In the genomic region with DNA sequence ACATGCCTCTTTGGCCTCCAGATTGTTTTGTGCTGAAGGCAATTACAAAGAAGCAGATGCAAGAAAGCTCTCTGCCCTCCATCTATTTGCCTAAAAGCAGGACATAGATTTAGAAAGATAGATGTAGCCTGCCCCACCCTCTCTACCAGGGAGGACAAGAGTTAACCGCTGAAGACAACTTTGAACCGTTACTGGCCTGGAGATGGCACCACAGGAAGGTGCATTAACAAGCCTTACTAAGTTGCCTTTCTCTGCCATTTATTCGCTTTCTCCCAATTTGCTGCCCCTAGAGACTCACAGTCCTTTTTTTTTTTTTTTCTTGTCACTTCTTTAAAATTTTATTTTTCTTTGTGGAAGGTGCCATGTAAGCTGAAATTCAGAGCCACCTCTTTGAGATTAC, we compare ENCODE assay signal across 13 cellular contexts. TPM values are rescaled to one million over a fixed set of nuclear protein-coding genes. Genes with fewer than 3 reads are reported as not detected.
DNase-seq lines count a peak whose midpoint lies in the region; ATAC-seq and TF ChIP-seq lines count a peak whose summit lies in the region.
"Had no signal": no experiment of that assay in that cellular context is flagged by ENCODE, and none has a peak within 500 bp of the region (broad histone marks: within the 10 kb centered on the region; RNA-seq: fewer than 3 reads in every experiment).

No MANE protein-coding gene starts in this region.

- ATAC-seq in GM19328 (IDR thresholded peaks at IDR 0.05; ENCODE audit: unreplicated experiment) = no peak
- ATAC-seq: activated CD4-positive, alpha-beta T cell treated with anti-CD3 and anti-CD28 coated beads for 36 hours had no signal

- no peak for TF ChIP-seq EP300 in SK-N-SH (IDR thresholded peaks at IDR 0.05; ENCODE audit: borderline replicate concordance in 1 of 2, low read depth in 1 of 2, low read length in 1 of 2)

- H3K4me3 Mint-ChIP-seq in activated CD4-positive, alpha-beta T cell treated with anti-CD3 and anti-CD28 coated beads, Interleukin-2, amount 10 ng/mL, durations not matched to agents 24 days and 14 days = no peak overlapping the region
- H3K4me3 Mint-ChIP-seq: activated CD4-positive, alpha-beta T cell treated with anti-CD3 and anti-CD28 coated beads for 36 hours; CD14-positive monocyte had no signal

- no peak overlapping the region for H3K4me2 ChIP-seq in SK-N-SH

- H4K20me1 ChIP-seq in SK-N-SH (ENCODE audit: insufficient read depth) = no peaks in the 10 kb centered on the region

- H2AFZ ChIP-seq in SK-N-SH (ENCODE audit: low read depth) = no peak overlapping the region

- no peaks in the 10 kb centered on the region for H3K4me1 ChIP-seq in BE2C
- peaks cover 6% of the 10 kb centered on the region in 2 experiments; a peak in 3 of 4 replicates for H3K4me1 ChIP-seq in SK-N-SH (ENCODE audit: control insufficient read depth in 1 of 2, insufficient read depth in 2 of 2, low read depth in 1 of 2, low read length in 1 of 2)
- no peaks in the 10 kb centered on the region for H3K4me1 ChIP-seq in SJCRH30

- peaks cover 13% of the 10 kb centered on the region for H3K4me1 Mint-ChIP-seq in activated CD4-positive, alpha-beta T cell treated with anti-CD3 and anti-CD28 coated beads, Interleukin-2, amount 10 ng/mL, durations not matched to agents 24 days and 14 days

- no peak overlapping the region for H3K27ac Mint-ChIP-seq in activated CD4-positive, alpha-beta T cell treated with anti-CD3 and anti-CD28 coated beads, Interleukin-2, amount 10 ng/mL, durations not matched to agents 24 days and 14 days
- H3K27ac Mint-ChIP-seq: activated CD4-positive, alpha-beta T cell treated with anti-CD3 and anti-CD28 coated beads for 36 hours had no signal

- CTCF ChIA-PET in SK-N-SH (lab: Yijun Ruan, JAX) = interaction anchor here (1.2 to 7.8 kb wide), 6 partner anchors 17 to 500 kb away, joined by 3 to 58 read pairs (median 6); partner anchors contain the start of gene RMDN2

- H3K36me3 Mint-ChIP-seq in activated CD4-positive, alpha-beta T cell treated with anti-CD3 and anti-CD28 coated beads, Interleukin-2, amount 10 ng/mL, durations not matched to agents 24 days and 14 days (ENCODE audit: low read depth) = no peaks in the 10 kb centered on the region
- H3K36me3 Mint-ChIP-seq: CD14-positive monocyte had no signal

- no peaks in the 10 kb centered on the region for H3K79me2 ChIP-seq in SK-N-SH (ENCODE audit: insufficient read depth)

- H3K9me3 Mint-ChIP-seq in activated CD4-positive, alpha-beta T cell treated with anti-CD3 and anti-CD28 coated beads, Interleukin-2, amount 10 ng/mL, durations not matched to agents 24 days and 14 days = no peaks in the 10 kb centered on the region

- TF ChIP-seq CTCF in BE2C (IDR thresholded peaks at IDR 0.05; ENCODE audit: low read depth, low read length) (peak; percentile 36), SK-N-SH (IDR thresholded peaks at IDR 0.05) (peak; percentile 29; the same call in 1 of the 2 replicates)

- intact Hi-C loops in activated CD4-positive, alpha-beta T cell treated with anti-CD3 and anti-CD28 coated beads, Interleukin-2, amount 10 ng/mL, durations not matched to agents 24 days and 14 days (cut with micrococcal nuclease) = no loop called here

- TF ChIP-seq RAD21 in SK-N-SH (IDR thresholded peaks at IDR 0.05; ENCODE audit: low read length) = peak; percentile 66

- H3K27ac ChIP-seq in SK-N-SH (ENCODE audit: low read depth in 2 of 2, low read length in 1 of 2) (no peak overlapping the region; a peak in 1 of 4 replicates), SJCRH30 (no peak overlapping the region)

- H3K9me3 ChIP-seq in BE2C = no peaks in the 10 kb centered on the region
- H3K9me3 ChIP-seq in SK-N-SH = no peaks in the 10 kb centered on the region
- no peaks in the 10 kb centered on the region for H3K9me3 ChIP-seq in SJCRH30 (replicated peaks)

- no peak overlapping the region for H3K4me3 ChIP-seq in BE2C (ENCODE audit: low read depth, low read length)
- no peak overlapping the region for H3K4me3 ChIP-seq in H7 (ENCODE audit: insufficient read depth, low read depth, low read length)
- no peak overlapping the region for H3K4me3 ChIP-seq in SK-N-SH (ENCODE audit: low read depth in 2 of 2, low read length in 1 of 2)
- H3K4me3 ChIP-seq in SJCRH30 = no peak overlapping the region

- H3K27me3 Mint-ChIP-seq in activated CD4-positive, alpha-beta T cell treated with anti-CD3 and anti-CD28 coated beads, Interleukin-2, amount 10 ng/mL, durations not matched to agents 24 days and 14 days = peaks cover 4% of the 10 kb centered on the region
- H3K27me3 Mint-ChIP-seq: activated CD4-positive, alpha-beta T cell treated with anti-CD3 and anti-CD28 coated beads for 36 hours had no signal

- no peak overlapping the region for H3K9ac ChIP-seq in SK-N-SH

- H3K27me3 ChIP-seq in BE2C = no peaks in the 10 kb centered on the region
- H3K27me3 ChIP-seq in H7 (ENCODE audit: control insufficient read depth, insufficient read depth, low read length) = no peaks in the 10 kb centered on the region
- no peaks in the 10 kb centered on the region for H3K27me3 ChIP-seq in SK-N-SH (ENCODE audit: insufficient read depth)
- 0 out of 2 replicates have a peak, but pooled peaks cover 5% of the 10 kb centered on the region for H3K27me3 ChIP-seq in SJCRH30

- 69% methylated on average over 3 of the region's 3 CpGs for WGBS in SK-N-SH (ENCODE audit: low lambda C conversion rate)

- POLR2A ChIA-PET in SK-N-SH (lab: Yijun Ruan, JAX) = no interaction called here

- H3K9me2 ChIP-seq in SK-N-SH = no peaks in the 10 kb centered on the region

- H3K36me3 ChIP-seq in BE2C (no peaks in the 10 kb centered on the region), H7 (replicated peaks; ENCODE audit: control insufficient read depth, insufficient read depth, low read length) (no peaks in the 10 kb centered on the region), SK-N-SH (replicated peaks in 1 of 2; ENCODE audit: control insufficient read depth in 1 of 2, insufficient read depth in 2 of 2, low read length in 1 of 2) (no peaks in the 10 kb centered on the region), SJCRH30 (no peaks in the 10 kb centered on the region)

- no peaks in the 10 kb centered on the region for H3F3A ChIP-seq in SK-N-SH (replicated peaks; ENCODE audit: insufficient read depth)

- no peak for DNase-seq in BE2C
- peak; percentile 38 for DNase-seq in H7
- peak; percentile 33 for DNase-seq in SK-N-SH
- peak; percentile 30 for DNase-seq in iPS-NIHi11 (ENCODE audit: low spot score)
- DNase-seq in NCI-H146 treated with DMSO at 0.1 percent for 48 hours (lab: John Stamatoyannopoulos, UW; ENCODE audit: unreplicated experiment) = no peak
- no peak for DNase-seq in activated CD4-positive, alpha-beta T cell treated with anti-CD3 and anti-CD28 coated beads, Interleukin-2, amount 10 ng/mL, durations not matched to agents 24 days and 14 days
- DNase-seq in SJCRH30 = no peak
- DNase-seq: activated CD4-positive, alpha-beta T cell treated with anti-CD3 and anti-CD28 coated beads for 36 hours; activated gamma-delta T cell treated with Interleukin-2 at 50 U/mL for 16 hours; NCI-H1694 treated with DMSO at 0.1 percent for 48 hours; retina had no signal

TF ChIP-seq in SK-N-SH, 30 proteins besides CTCF, POLR2A, EP300 and RAD21:
- TF ChIP-seq SMC3 (IDR thresholded peaks at IDR 0.05; ENCODE audit: low read depth, low read length) (peak; percentile 38; the same call in 1 of the 2 replicates), FOXJ3 (CRISPR knock-in tag; IDR thresholded peaks at IDR 0.05) (no peak), PBX3 (IDR thresholded peaks at IDR 0.05) (no peak)

RNA-seq across cellular contexts. Expression of gene RMDN2, which starts 28.8 kb away (rescaled TPM):
- polyA plus RNA-seq in BE2C (2012; ENCODE audit: insufficient read depth, insufficient read length, low read depth) = 1.3 TPM
- 1.4 and 1.8 TPM in 2 replicates for total RNA-seq in H7 (2014; rRNA removed; shearing (Covaris generic))
- 7.3 and 15.3 TPM in 2 replicates for polyA plus RNA-seq in SK-N-SH (2012; rRNA removed)
- polyA plus RNA-seq in SK-N-SH (2012; cell fraction: cytosol; rRNA removed) = 13.7 and 24.4 TPM in 2 replicates
- 7.1 and 18.5 TPM in 2 replicates for polyA plus RNA-seq in SK-N-SH (2012; cell fraction: nucleus; rRNA removed)
- total RNA-seq in activated CD4-positive, alpha-beta T cell treated with anti-CD3 and anti-CD28 coated beads, Interleukin-2, amount 10 ng/mL, durations not matched to agents 24 days and 14 days = 1.2 and 1.7 TPM in 2 replicates
- total RNA-seq in SJCRH30 (2014; rRNA removed; shearing (Covaris generic)) = 1.5 and 2.1 TPM in 2 replicates

Comparison
In these comparisons a context has a peak if more than half of its experiments do, and no peak if none do; other contexts are left out.
1. DNase-seq: peak in H7 (single experiment), SK-N-SH (single experiment) and iPS-NIHi11 (single experiment); none in BE2C (single experiment), NCI-H146 treated with DMSO at 0.1 percent for 48 hours (single experiment), activated CD4-positive, alpha-beta T cell treated with anti-CD3 and anti-CD28 coated beads, Interleukin-2, amount 10 ng/mL, durations not matched to agents 24 days and 14 days (single experiment) and SJCRH30 (0 of 2).